Comparison of ENCODE assay signal across 9 cellular contexts in the genomic region with DNA sequence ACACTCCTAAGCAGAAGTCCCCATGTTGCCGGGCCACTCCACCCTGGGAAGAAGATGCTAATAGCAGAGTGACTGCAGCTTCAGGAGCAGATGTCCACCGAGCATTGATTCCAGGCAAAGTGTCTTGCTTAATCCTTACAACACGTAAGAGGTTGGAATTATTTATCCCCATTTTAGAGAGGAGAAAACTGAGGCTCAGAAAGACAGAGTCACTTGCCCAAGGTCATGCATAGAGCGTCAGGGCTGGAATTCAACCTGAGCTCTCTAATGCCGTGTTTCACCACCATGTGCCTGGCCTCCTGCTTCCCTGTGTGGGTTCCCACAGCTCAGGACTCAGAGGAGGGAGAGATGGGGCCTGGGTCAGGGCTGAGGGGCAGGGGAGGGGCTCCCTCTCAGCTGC. TPM values are rescaled to one million over a fixed set of nuclear protein-coding genes. Genes with fewer than 3 reads are reported as not detected.
DNase-seq lines count a peak whose midpoint lies in the region; ATAC-seq and TF ChIP-seq lines count a peak whose summit lies in the region.
"Not testable (repeated sequence)": the region's sequence is repeated elsewhere in the genome, so short reads cannot be mapped to it uniquely, and the experiment has no call there.
"Had no signal": no experiment of that assay in that cellular context is flagged by ENCODE, and none has a peak within 500 bp of the region (broad histone marks: within the 10 kb centered on the region; RNA-seq: fewer than 3 reads in every experiment).

No MANE protein-coding gene starts in this region.

- H3K9me3 Mint-ChIP-seq in osteocyte (ENCODE audit: unreplicated experiment); stimulated activated effector memory CD8-positive, alpha-beta T cell treated with anti-CD3 and anti-CD28 coated beads, Interleukin-12 subunit alpha, Interleukin-12 subunit beta, amount 100 ng/mL, for 72 hours: not testable (repeated sequence)

- H3K27me3 ChIP-seq in cardiac muscle cell; mesenchymal stem cell (ENCODE audit: control insufficient read depth in 1 of 2, insufficient read depth in 1 of 2, low read length in 2 of 2); tibial artery; aorta (ENCODE audit: control insufficient read depth in 1 of 2, insufficient read depth in 2 of 2, low read length in 1 of 2): not testable (repeated sequence)

- H3K14ac ChIP-seq in mesenchymal stem cell (ENCODE audit: low read length in 2 of 2): not testable (repeated sequence)

- H3K9ac ChIP-seq in mesenchymal stem cell (ENCODE audit: low read length): not testable (repeated sequence)

- intact Hi-C loops in tibial artery (cut with DNase I; ENCODE audit: low total_unique reads); aorta (cut with DNase I): not testable (repeated sequence)

- H3K4ac ChIP-seq in mesenchymal stem cell (ENCODE audit: low read depth in 1 of 2, low read length in 2 of 2): not testable (repeated sequence)

- peak overlapping the region in 1 of 2 experiments; percentile 76 for H3K18ac ChIP-seq in mesenchymal stem cell (ENCODE audit: low read depth in 1 of 2, low read length in 2 of 2)

- H3K4me1 Mint-ChIP-seq in osteocyte (ENCODE audit: unreplicated experiment): peaks cover 69% of the 10 kb centered on the region
- not testable (repeated sequence) for H3K4me1 Mint-ChIP-seq in stimulated activated effector memory CD8-positive, alpha-beta T cell treated with anti-CD3 and anti-CD28 coated beads, Interleukin-12 subunit alpha, Interleukin-12 subunit beta, amount 100 ng/mL, for 72 hours

- H3K27me3 Mint-ChIP-seq in osteocyte (ENCODE audit: unreplicated experiment): not testable (repeated sequence)

- H4K91ac ChIP-seq in mesenchymal stem cell (ENCODE audit: low read length): peak overlapping the region; percentile 20

- H3K9me3 ChIP-seq in cardiac muscle cell (ENCODE audit: low read depth); mesenchymal stem cell (ENCODE audit: control insufficient read depth, low read length); tibial artery; aorta (ENCODE audit: control insufficient read depth, low read length): not testable (repeated sequence)

- CTCF ChIA-PET in RWPE1 (lab: Yijun Ruan, JAX): not testable (repeated sequence)

- H3K79me1 ChIP-seq in mesenchymal stem cell (replicated peaks; ENCODE audit: low read length, poor library complexity, severe bottlenecking): not testable (repeated sequence)

- H3K4me1 ChIP-seq in cardiac muscle cell (ENCODE audit: low read depth) (peaks cover 18% of the 10 kb centered on the region), mesenchymal stem cell (ENCODE audit: control insufficient read depth, insufficient read depth, low read depth, low read length) (peaks cover 25% of the 10 kb centered on the region), tibial artery (peaks cover 7 to 76% (median 69%) of the 10 kb centered on the region in 4 donors)
- H3K4me1 ChIP-seq in aorta (ENCODE audit: control insufficient read depth in 1 of 2, insufficient read depth in 2 of 2, low read length in 2 of 2): not testable (repeated sequence)

- H2BK12ac ChIP-seq in mesenchymal stem cell (ENCODE audit: low read length in 2 of 2): not testable (repeated sequence)

- H2BK5ac ChIP-seq in mesenchymal stem cell (ENCODE audit: low read depth, low read length, poor library complexity, severe bottlenecking): not testable (repeated sequence)

- ATAC-seq in stimulated activated effector memory CD8-positive, alpha-beta T cell treated with anti-CD3 and anti-CD28 coated beads, Interleukin-12 subunit alpha, Interleukin-12 subunit beta, amount 100 ng/mL, for 72 hours; aorta (ENCODE audit: low FRiP score): not testable (repeated sequence)

- H3K4me2 ChIP-seq in mesenchymal stem cell (ENCODE audit: low read length, poor library complexity, severe bottlenecking): not testable (repeated sequence)

- H3K4me3 ChIP-seq in coronary artery: peak overlapping the region; percentile 57
- H3K4me3 ChIP-seq in cardiac muscle cell; mesenchymal stem cell (ENCODE audit: insufficient read depth in 1 of 2, low read depth in 1 of 2, low read length in 2 of 2); aorta (ENCODE audit: low read length in 2 of 2): not testable (repeated sequence)
- H3K4me3 ChIP-seq in tibial artery: peak overlapping the region; percentile 29 to 30

- H3K4me3 Mint-ChIP-seq in osteocyte (ENCODE audit: unreplicated experiment); stimulated activated effector memory CD8-positive, alpha-beta T cell treated with anti-CD3 and anti-CD28 coated beads, Interleukin-12 subunit alpha, Interleukin-12 subunit beta, amount 100 ng/mL, for 72 hours: not testable (repeated sequence)

- H3K27ac Mint-ChIP-seq in osteocyte (ENCODE audit: unreplicated experiment): peak overlapping the region; percentile 70
- H3K27ac Mint-ChIP-seq in stimulated activated effector memory CD8-positive, alpha-beta T cell treated with anti-CD3 and anti-CD28 coated beads, Interleukin-12 subunit alpha, Interleukin-12 subunit beta, amount 100 ng/mL, for 72 hours: peak overlapping the region; percentile 83

- H2BK15ac ChIP-seq in mesenchymal stem cell (ENCODE audit: low read depth, poor library complexity, severe bottlenecking): not testable (repeated sequence)

- H2BK120ac ChIP-seq in mesenchymal stem cell (ENCODE audit: low read depth, low read length): not testable (repeated sequence)

- H4K8ac ChIP-seq in mesenchymal stem cell (ENCODE audit: low read length): not testable (repeated sequence)

- not testable (repeated sequence) for DNase-seq in RWPE1 (ENCODE audit: low spot score); coronary artery (ENCODE audit: low spot score); cardiac muscle cell (ENCODE audit: low read depth in 1 of 2, low spot score in 1 of 2); mesenchymal stem cell; osteocyte (ENCODE audit: extremely low spot score, unreplicated experiment); stimulated activated effector memory CD8-positive, alpha-beta T cell treated with anti-CD3 and anti-CD28 coated beads, Interleukin-12 subunit alpha, Interleukin-12 subunit beta, amount 100 ng/mL, for 72 hours (ENCODE audit: low spot score in 2 of 2); tibial artery; aorta

- H3K36me3 ChIP-seq in cardiac muscle cell; mesenchymal stem cell (ENCODE audit: control insufficient read depth in 1 of 2, insufficient read depth in 2 of 2, low read depth in 1 of 2, low read length in 2 of 2); aorta (ENCODE audit: control insufficient read depth in 1 of 2, insufficient read depth in 2 of 2, low read length in 1 of 2): not testable (repeated sequence)
- peaks cover 4 to 20% (median 6%) of the 10 kb centered on the region in 3 donors for H3K36me3 ChIP-seq in tibial artery

- 86% methylated on average over 5 of the region's 5 CpGs for WGBS in mesenchymal stem cell
- WGBS in aorta, 2 donors: 46 to 47% methylated on average over 5 of the region's 5 CpGs

- H2AFZ ChIP-seq in mesenchymal stem cell (ENCODE audit: low read depth, low read length): not testable (repeated sequence)

- H3K23ac ChIP-seq in mesenchymal stem cell (ENCODE audit: low read length in 2 of 2): not testable (repeated sequence)

- H3K36me3 Mint-ChIP-seq in osteocyte (ENCODE audit: unreplicated experiment); stimulated activated effector memory CD8-positive, alpha-beta T cell treated with anti-CD3 and anti-CD28 coated beads, Interleukin-12 subunit alpha, Interleukin-12 subunit beta, amount 100 ng/mL, for 72 hours: not testable (repeated sequence)

- not testable (repeated sequence) for TF ChIP-seq CTCF in RWPE1 (conservative IDR thresholded peaks at IDR 0.05; ENCODE audit: low read depth); coronary artery (IDR thresholded peaks at IDR 0.05); cardiac muscle cell (IDR thresholded peaks at IDR 0.05; ENCODE audit: low read depth, low read length); osteocyte (IDR thresholded peaks at IDR 0.05); tibial artery (IDR thresholded peaks at IDR 0.05)

- not testable (repeated sequence) for H2AK5ac ChIP-seq in mesenchymal stem cell (ENCODE audit: low read length, severe bottlenecking)

- POLR2A ChIA-PET in RWPE1 (lab: Yijun Ruan, JAX; ENCODE audit: low non-redundant PET): not testable (repeated sequence)

- H3K27ac ChIP-seq in RWPE1 (peak overlapping the region; percentile 26; the same call in 1 of the 2 replicates), coronary artery (peak overlapping the region; percentile 89 to 95), cardiac muscle cell (peak overlapping the region; percentile 86), tibial artery (peak overlapping the region; percentile 91 to 99), aorta (ENCODE audit: low read depth in 1 of 2, low read length in 2 of 2) (peak overlapping the region; percentile 83 to 88)
- H3K27ac ChIP-seq in mesenchymal stem cell (ENCODE audit: low read length, poor library complexity, severe bottlenecking): not testable (repeated sequence)

RNA-seq across cellular contexts. Expression of gene CSPG4, which starts 7.3 kb away (rescaled TPM):
- total RNA-seq in cardiac muscle cell (17.2 and 30.6 TPM in 2 replicates), osteocyte (43.3 and 48.1 TPM in 2 replicates), aorta (100 to 1,000 TPM in 1 of 2 donors, 10 to 100 TPM in 1; 86.8 to 160 TPM)
- polyA plus RNA-seq in cardiac muscle cell (7.1 and 12.1 TPM in 2 replicates), aorta (10 to 100 TPM; 10.6 to 45.1 TPM)
- 12.4 TPM for polyA plus RNA-seq in mesenchymal stem cell (2013, experiment 1 of 2)
- 11.3 TPM for polyA plus RNA-seq in mesenchymal stem cell (2013, experiment 2 of 2)
- total RNA-seq: CD8-positive, alpha-beta T cell had no signal

RNA-seq across cellular contexts. Expression of gene SNX33, which starts 57.7 kb away (rescaled TPM):
- 14.0 and 17.1 TPM in 2 replicates for total RNA-seq in cardiac muscle cell
- polyA plus RNA-seq in cardiac muscle cell: 9.5 and 12.5 TPM in 2 replicates
- polyA plus RNA-seq in mesenchymal stem cell (2013, experiment 1 of 2): 23.0 TPM
- 22.6 TPM for polyA plus RNA-seq in mesenchymal stem cell (2013, experiment 2 of 2)
- total RNA-seq in osteocyte: 36.3 and 36.7 TPM in 2 replicates
- total RNA-seq in aorta: 10 to 100 TPM; 30.9 to 59.5 TPM
- polyA plus RNA-seq in aorta: 10 to 100 TPM in 1 of 2 donors, 1 to 10 TPM in 1; 6.3 to 26.7 TPM
